1 cellular context compared by ENCODE assay signal in the genomic region with DNA sequence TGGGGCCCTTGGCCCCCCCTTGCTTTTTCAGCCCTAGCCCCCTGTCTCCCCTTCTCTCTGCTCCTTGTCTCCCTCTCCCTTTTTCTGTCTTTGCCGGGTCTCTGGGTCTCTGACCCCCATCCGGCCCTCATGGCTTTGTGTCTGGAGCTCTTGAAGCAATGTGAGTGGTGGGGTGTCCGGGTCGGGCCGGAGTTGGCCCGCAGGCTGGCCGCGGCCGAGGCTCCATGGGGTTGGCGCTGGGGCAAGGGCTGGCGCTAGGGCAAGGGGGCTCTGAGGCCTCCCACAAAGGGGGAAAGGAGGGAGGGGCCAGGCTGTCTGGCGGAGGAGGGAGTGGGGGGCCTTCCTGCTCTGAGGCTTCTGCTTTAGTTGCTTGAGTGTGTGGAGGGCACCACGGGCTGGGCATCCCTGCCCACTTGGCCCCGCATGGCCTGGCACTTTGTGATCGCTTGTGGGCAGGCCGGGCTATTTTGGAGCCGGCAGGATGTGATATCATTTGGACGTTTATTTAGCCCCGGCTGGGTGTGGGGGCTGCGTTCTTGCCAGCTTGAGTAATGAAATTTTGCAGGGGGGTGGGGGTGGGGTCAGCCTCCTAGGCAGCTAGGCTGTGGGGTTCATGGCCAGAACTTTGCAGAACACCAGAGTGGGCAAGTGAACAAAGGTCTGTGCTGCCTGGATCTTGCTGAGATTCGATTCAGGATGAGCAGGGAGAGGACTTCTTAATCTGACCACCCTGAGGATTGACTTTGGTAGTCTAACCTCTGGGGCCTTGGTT.
TF ChIP-seq lines count a peak whose summit lies in the region.

No MANE protein-coding gene starts in this region.

TF ChIP-seq in GM23338, 12 proteins besides CTCF, POLR2A, EP300 and RAD21 (continued from another document):
- TF ChIP-seq, protein P1, sequence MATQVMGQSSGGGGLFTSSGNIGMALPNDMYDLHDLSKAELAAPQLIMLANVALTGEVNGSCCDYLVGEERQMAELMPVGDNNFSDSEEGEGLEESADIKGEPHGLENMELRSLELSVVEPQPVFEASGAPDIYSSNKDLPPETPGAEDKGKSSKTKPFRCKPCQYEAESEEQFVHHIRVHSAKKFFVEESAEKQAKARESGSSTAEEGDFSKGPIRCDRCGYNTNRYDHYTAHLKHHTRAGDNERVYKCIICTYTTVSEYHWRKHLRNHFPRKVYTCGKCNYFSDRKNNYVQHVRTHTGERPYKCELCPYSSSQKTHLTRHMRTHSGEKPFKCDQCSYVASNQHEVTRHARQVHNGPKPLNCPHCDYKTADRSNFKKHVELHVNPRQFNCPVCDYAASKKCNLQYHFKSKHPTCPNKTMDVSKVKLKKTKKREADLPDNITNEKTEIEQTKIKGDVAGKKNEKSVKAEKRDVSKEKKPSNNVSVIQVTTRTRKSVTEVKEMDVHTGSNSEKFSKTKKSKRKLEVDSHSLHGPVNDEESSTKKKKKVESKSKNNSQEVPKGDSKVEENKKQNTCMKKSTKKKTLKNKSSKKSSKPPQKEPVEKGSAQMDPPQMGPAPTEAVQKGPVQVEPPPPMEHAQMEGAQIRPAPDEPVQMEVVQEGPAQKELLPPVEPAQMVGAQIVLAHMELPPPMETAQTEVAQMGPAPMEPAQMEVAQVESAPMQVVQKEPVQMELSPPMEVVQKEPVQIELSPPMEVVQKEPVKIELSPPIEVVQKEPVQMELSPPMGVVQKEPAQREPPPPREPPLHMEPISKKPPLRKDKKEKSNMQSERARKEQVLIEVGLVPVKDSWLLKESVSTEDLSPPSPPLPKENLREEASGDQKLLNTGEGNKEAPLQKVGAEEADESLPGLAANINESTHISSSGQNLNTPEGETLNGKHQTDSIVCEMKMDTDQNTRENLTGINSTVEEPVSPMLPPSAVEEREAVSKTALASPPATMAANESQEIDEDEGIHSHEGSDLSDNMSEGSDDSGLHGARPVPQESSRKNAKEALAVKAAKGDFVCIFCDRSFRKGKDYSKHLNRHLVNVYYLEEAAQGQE (IDR thresholded peaks at IDR 0.05; ENCODE audit: unreplicated experiment): no peak
TF ChIP-seq in GM23338: peak in this region for 0.
